26 cellular contexts compared by ENCODE assay signal in the genomic region with DNA sequence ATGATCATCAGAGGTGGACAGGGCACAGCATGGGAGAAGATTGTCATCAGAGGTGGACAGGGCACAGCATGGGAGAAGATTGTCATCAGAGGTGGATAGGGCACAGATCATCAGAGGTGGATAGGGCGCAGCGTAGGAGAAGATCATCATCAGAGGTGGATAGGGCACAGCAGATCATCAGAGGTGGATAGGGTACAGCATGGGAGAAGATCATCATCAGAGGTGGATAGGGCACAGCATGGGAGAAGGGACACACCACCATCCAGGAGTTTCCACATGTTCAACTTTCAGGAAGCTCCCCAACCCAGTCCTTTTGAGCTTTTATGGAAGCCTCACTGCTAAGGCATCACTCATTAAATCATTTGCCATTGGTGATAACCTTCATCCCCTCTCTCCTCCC.
"Had no signal": no experiment of that assay in that cellular context is flagged by ENCODE, and none has a peak within 500 bp of the region (broad histone marks: within the 10 kb centered on the region; RNA-seq: fewer than 3 reads in every experiment).

No MANE protein-coding gene starts in this region.

- DNase-seq: activated CD4-positive, alpha-beta memory T cell treated with anti-CD3 and anti-CD28 coated beads, Interleukin-2, amount 10 ng/mL, durations not matched to agents 7 days and 5 days; activated CD4-positive, alpha-beta T cell treated with anti-CD3 and anti-CD28 coated beads for 1 hour; activated CD4-positive, alpha-beta T cell treated with anti-CD3 and anti-CD28 coated beads for 48 hours; activated CD4-positive, CD25-positive, alpha-beta regulatory T cell; activated CD8-positive, alpha-beta memory T cell treated with anti-CD3 and anti-CD28 coated beads for 24 hours; activated CD8-positive, alpha-beta memory T cell treated with anti-CD3 and anti-CD28 coated beads, Interleukin-2, amount 10 ng/mL, durations not matched to agents 7 days and 5 days; activated CD8-positive, alpha-beta memory T cell treated with anti-CD3 and anti-CD28 coated beads, Interleukin-2, amount 50 U/mL, for 48 hours; activated effector memory CD4-positive, alpha-beta T cell treated with Interleukin-2 at 50 U/mL for 16 hours; activated naive CD4-positive, alpha-beta T cell treated with anti-CD3 and anti-CD28 coated beads, Interleukin-2, amount 10 ng/mL, durations not matched to agents 7 days and 5 days; activated naive CD8-positive, alpha-beta T cell treated with anti-CD3 and anti-CD28 coated beads, Interleukin-2, amount 50 U/mL, for 24 hours; activated T-cell treated with anti-CD3 and anti-CD28 coated beads, Interleukin-2, amount 50 U/mL, for 48 hours; anterior cingulate cortex; central memory CD4-positive, alpha-beta T cell; Karpas-422; NCI-H1105; NCI-H1417 treated with DMSO at 0.1 percent for 48 hours; NCI-H187 treated with DMSO at 0.1 percent for 48 hours; NCI-H2081 treated with DMSO at 0.1 percent for 48 hours; NCI-H446 treated with DMSO at 0.1 percent for 48 hours; NCI-H524 treated with DMSO at 0.1 percent for 48 hours; SIG-M5; SW 1271; T-helper 1 cell; T1000; WERI-Rb-1 had no signal

- H3K27ac ChIP-seq: WERI-Rb-1 had no signal

- H3K36me3 ChIP-seq: WERI-Rb-1 had no signal

- ATAC-seq: activated CD8-positive, alpha-beta memory T cell treated with anti-CD3 and anti-CD28 coated beads, Interleukin-2, amount 10 ng/mL, durations not matched to agents 7 days and 5 days; activated naive CD8-positive, alpha-beta T cell treated with anti-CD3 and anti-CD28 coated beads, Interleukin-2, amount 50 U/mL, for 24 hours; Panc1 had no signal
